22 cellular contexts compared by ENCODE assay signal in genomic region chr1:52472384-52472783, GRCh38.
DNase-seq lines count a peak whose midpoint lies in the region; ATAC-seq, FAIRE-seq and TF ChIP-seq lines count a peak whose summit lies in the region.
"Had no signal": no experiment of that assay in that cellular context is flagged by ENCODE, and none has a peak within 500 bp of the region (broad histone marks: within the 10 kb centered on the region; RNA-seq: fewer than 3 reads in every experiment).

No MANE protein-coding gene starts in this region.

- H2AFZ ChIP-seq in osteoblast (ENCODE audit: low read length) = no peak overlapping the region

- H4K20me1 ChIP-seq in osteoblast (ENCODE audit: insufficient read depth, low read length) = no peaks in the 10 kb centered on the region

- H3K36me3 ChIP-seq in osteoblast (ENCODE audit: insufficient read depth, low read length) (peaks cover 5% of the 10 kb centered on the region), BE2C (no peaks in the 10 kb centered on the region)

- H3K4me2 ChIP-seq in osteoblast (ENCODE audit: insufficient read depth, low read length) = no peak overlapping the region
- H3K4me2 ChIP-seq: A549 had no signal

- no peaks in the 10 kb centered on the region for H3K27me3 Mint-ChIP-seq in HFFc6 (ENCODE audit: insufficient read depth)
- H3K27me3 Mint-ChIP-seq: CD4-positive, alpha-beta memory T cell had no signal

- H3K27ac ChIP-seq in osteoblast (ENCODE audit: low read depth, low read length) = no peak overlapping the region
- H3K27ac ChIP-seq: 22Rv1, A549 had no signal

- H3K4me1 ChIP-seq in osteoblast (ENCODE audit: insufficient read depth, low read length) (no peaks in the 10 kb centered on the region), BE2C (no peaks in the 10 kb centered on the region)
- H3K4me1 ChIP-seq: A549, HAP-1 had no signal

- H3K9me3 ChIP-seq in osteoblast (ENCODE audit: low read depth, low read length) = no peaks in the 10 kb centered on the region
- no peaks in the 10 kb centered on the region for H3K9me3 ChIP-seq in BE2C
- H3K9me3 ChIP-seq: A549, HAP-1 had no signal

- no peak overlapping the region for H3K27ac Mint-ChIP-seq in HFFc6

- intact Hi-C loops in left cardiac atrium (cut with DNase I) = no loop called here

- no peak overlapping the region for H3K4me3 ChIP-seq in osteoblast (ENCODE audit: insufficient read depth, low read length)
- no peak overlapping the region for H3K4me3 ChIP-seq in BE2C (ENCODE audit: low read depth, low read length)
- H3K4me3 ChIP-seq: A549, HAP-1 had no signal

- H3K4me3 Mint-ChIP-seq in HFFc6 = no peak overlapping the region
- H3K4me3 Mint-ChIP-seq: CD4-positive, alpha-beta memory T cell had no signal

- no peaks in the 10 kb centered on the region for H3K9me3 Mint-ChIP-seq in HFFc6
- H3K9me3 Mint-ChIP-seq: CD4-positive, alpha-beta memory T cell had no signal

- FAIRE-seq in A204.1 (lab: Jason Lieb, UNC) (peak; percentile 70), RCC 7860 (lab: Jason Lieb, UNC) (peak; percentile 39), colon (lab: Jason Lieb, UNC) (peak; percentile 33)
- FAIRE-seq: A549, GM12892, H54 had no signal

- H3K79me2 ChIP-seq in osteoblast (ENCODE audit: insufficient read depth, low read length) = no peaks in the 10 kb centered on the region

- ATAC-seq in left cardiac atrium = no peak
- ATAC-seq: A549 had no signal

- H3K4me1 Mint-ChIP-seq in HFFc6 (ENCODE audit: low read depth) = no peaks in the 10 kb centered on the region

- no peak for DNase-seq in RCC 7860 (ENCODE audit: low spot score)
- DNase-seq in osteoblast (ENCODE audit: insufficient read length, low spot score, missing footprints) = peak; percentile 3
- DNase-seq in stimulated activated naive CD4-positive, alpha-beta T cell treated with Interleukin-2 at 50 U/mL for 16 hours (lab: John Stamatoyannopoulos, UW) = no peak
- DNase-seq in HFFc6 = no peak
- DNase-seq in left cardiac atrium = no peak
- no peak for DNase-seq in BE2C
- DNase-seq: ACHN; AML-193; C1 segment of cervical spinal cord; Calu3; CD4-positive, alpha-beta memory T cell; COR-L47; DMS53; DMS79 treated with DMSO at 0.1 percent for 48 hours; GOT3 had no signal

- H3K27me3 ChIP-seq in osteoblast (ENCODE audit: insufficient read depth, low read length) (no peaks in the 10 kb centered on the region), BE2C (no peaks in the 10 kb centered on the region)

- TF ChIP-seq CTCF in osteoblast (IDR thresholded peaks at IDR 0.05; ENCODE audit: extremely low read depth, low read depth, low read length) = no peak
- no peak for TF ChIP-seq CTCF in HFFc6 (IDR thresholded peaks at IDR 0.05)
- no peak for TF ChIP-seq CTCF in BE2C (IDR thresholded peaks at IDR 0.05; ENCODE audit: low read depth, low read length)

- H3K36me3 Mint-ChIP-seq in HFFc6 (ENCODE audit: low read depth) = peaks cover 12% of the 10 kb centered on the region
